Comparison of ENCODE assay signal across 1 cellular context in the genomic region with DNA sequence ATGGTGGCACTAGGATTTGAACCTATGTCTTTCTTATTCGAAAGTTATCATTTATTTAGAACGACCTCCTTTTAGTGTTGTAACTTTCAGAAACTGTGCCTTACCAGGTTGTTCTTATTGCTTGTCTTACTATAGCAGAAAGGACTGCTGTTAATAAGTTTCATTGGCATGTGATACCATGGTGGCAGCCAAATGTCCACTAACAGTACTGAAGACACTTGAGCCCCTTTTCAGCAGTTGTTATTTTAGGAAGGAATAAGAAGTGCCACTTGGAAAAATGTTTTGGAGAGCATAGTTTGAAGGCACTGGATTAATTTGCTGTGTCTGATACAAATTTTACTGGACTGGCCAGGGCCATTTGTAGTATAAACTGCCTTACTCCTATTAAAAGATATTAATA.
TF ChIP-seq lines count a peak whose summit lies in the region.

No MANE protein-coding gene starts in this region.

TF ChIP-seq in GM23338, 12 proteins besides CTCF, POLR2A, EP300 and RAD21 (continued from another document):
- TF ChIP-seq, protein P1, sequence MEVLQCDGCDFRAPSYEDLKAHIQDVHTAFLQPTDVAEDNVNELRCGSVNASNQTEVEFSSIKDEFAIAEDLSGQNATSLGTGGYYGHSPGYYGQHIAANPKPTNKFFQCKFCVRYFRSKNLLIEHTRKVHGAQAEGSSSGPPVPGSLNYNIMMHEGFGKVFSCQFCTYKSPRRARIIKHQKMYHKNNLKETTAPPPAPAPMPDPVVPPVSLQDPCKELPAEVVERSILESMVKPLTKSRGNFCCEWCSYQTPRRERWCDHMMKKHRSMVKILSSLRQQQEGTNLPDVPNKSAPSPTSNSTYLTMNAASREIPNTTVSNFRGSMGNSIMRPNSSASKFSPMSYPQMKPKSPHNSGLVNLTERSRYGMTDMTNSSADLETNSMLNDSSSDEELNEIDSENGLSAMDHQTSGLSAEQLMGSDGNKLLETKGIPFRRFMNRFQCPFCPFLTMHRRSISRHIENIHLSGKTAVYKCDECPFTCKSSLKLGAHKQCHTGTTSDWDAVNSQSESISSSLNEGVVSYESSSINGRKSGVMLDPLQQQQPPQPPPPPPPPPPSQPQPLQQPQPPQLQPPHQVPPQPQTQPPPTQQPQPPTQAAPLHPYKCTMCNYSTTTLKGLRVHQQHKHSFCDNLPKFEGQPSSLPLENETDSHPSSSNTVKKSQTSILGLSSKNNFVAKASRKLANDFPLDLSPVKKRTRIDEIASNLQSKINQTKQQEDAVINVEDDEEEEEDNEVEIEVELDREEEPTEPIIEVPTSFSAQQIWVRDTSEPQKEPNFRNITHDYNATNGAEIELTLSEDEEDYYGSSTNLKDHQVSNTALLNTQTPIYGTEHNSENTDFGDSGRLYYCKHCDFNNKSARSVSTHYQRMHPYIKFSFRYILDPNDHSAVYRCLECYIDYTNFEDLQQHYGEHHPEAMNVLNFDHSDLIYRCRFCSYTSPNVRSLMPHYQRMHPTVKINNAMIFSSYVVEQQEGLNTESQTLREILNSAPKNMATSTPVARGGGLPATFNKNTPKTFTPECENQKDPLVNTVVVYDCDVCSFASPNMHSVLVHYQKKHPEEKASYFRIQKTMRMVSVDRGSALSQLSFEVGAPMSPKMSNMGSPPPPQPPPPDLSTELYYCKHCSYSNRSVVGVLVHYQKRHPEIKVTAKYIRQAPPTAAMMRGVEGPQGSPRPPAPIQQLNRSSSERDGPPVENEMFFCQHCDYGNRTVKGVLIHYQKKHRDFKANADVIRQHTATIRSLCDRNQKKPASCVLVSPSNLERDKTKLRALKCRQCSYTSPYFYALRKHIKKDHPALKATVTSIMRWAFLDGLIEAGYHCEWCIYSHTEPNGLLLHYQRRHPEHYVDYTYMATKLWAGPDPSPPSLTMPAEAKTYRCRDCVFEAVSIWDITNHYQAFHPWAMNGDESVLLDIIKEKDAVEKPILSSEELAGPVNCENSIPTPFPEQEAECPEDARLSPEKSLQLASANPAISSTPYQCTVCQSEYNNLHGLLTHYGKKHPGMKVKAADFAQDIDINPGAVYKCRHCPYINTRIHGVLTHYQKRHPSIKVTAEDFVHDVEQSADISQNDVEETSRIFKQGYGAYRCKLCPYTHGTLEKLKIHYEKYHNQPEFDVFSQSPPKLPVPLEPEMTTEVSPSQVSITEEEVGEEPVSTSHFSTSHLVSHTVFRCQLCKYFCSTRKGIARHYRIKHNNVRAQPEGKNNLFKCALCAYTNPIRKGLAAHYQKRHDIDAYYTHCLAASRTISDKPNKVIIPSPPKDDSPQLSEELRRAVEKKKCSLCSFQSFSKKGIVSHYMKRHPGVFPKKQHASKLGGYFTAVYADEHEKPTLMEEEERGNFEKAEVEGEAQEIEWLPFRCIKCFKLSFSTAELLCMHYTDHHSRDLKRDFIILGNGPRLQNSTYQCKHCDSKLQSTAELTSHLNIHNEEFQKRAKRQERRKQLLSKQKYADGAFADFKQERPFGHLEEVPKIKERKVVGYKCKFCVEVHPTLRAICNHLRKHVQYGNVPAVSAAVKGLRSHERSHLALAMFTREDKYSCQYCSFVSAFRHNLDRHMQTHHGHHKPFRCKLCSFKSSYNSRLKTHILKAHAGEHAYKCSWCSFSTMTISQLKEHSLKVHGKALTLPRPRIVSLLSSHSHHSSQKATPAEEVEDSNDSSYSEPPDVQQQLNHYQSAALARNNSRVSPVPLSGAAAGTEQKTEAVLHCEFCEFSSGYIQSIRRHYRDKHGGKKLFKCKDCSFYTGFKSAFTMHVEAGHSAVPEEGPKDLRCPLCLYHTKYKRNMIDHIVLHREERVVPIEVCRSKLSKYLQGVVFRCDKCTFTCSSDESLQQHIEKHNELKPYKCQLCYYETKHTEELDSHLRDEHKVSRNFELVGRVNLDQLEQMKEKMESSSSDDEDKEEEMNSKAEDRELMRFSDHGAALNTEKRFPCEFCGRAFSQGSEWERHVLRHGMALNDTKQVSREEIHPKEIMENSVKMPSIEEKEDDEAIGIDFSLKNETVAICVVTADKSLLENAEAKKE (CRISPR knock-in tag; IDR thresholded peaks at IDR 0.05) = no peak
- TF ChIP-seq STAT1 (IDR thresholded peaks at IDR 0.05; ENCODE audit: unreplicated experiment) (no peak), CREB1 (CRISPR knock-in tag; IDR thresholded peaks at IDR 0.05; ENCODE audit: low read depth) (no peak), EZH2 (IDR thresholded peaks at IDR 0.05; ENCODE audit: low read depth, unreplicated experiment) (no peak), ZNF114 (CRISPR knock-in tag; IDR thresholded peaks at IDR 0.05) (no peak), JUNB (IDR thresholded peaks at IDR 0.05; ENCODE audit: unreplicated experiment) (no peak), POLR2AphosphoS5 (IDR thresholded peaks at IDR 0.05; ENCODE audit: low read depth) (no peak)
- TF ChIP-seq, protein P2, sequence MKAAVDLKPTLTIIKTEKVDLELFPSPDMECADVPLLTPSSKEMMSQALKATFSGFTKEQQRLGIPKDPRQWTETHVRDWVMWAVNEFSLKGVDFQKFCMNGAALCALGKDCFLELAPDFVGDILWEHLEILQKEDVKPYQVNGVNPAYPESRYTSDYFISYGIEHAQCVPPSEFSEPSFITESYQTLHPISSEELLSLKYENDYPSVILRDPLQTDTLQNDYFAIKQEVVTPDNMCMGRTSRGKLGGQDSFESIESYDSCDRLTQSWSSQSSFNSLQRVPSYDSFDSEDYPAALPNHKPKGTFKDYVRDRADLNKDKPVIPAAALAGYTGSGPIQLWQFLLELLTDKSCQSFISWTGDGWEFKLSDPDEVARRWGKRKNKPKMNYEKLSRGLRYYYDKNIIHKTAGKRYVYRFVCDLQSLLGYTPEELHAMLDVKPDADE (IDR thresholded peaks at IDR 0.05) = no peak
